In genomic region chr2:98478861-98479770, GRCh38 we compare ENCODE assay signal across 10 cellular contexts. TPM values are rescaled to one million over a fixed set of nuclear protein-coding genes. Genes with fewer than 3 reads are reported as not detected.
DNase-seq lines count a peak whose midpoint lies in the region; ATAC-seq and FAIRE-seq lines count a peak whose summit lies in the region.
"Had no signal": no experiment of that assay in that cellular context is flagged by ENCODE, and none has a peak within 500 bp of the region (broad histone marks: within the 10 kb centered on the region; RNA-seq: fewer than 3 reads in every experiment).

No MANE protein-coding gene starts in this region.

- peak overlapping the region; percentile 67 to 90 (median 81) for H3K4me2 ChIP-seq in BLaER1 treated with 17β-estradiol and CSF1 and Interleukin-3, amounts not matched to agents 10 nM and 100 nM

- POLR2A ChIA-PET in activated CD4-positive, alpha-beta memory T cell treated with anti-CD3 and anti-CD28 coated beads, Interleukin-2, amount 10 ng/mL, durations not matched to agents 7 days and 5 days (lab: Charles Lee) = interaction anchor here (0.8 to 16.5 kb wide), 10 partner anchors 8 to 185 kb away, joined by 3 to 500 read pairs (median 4); no protein-coding TSS in a partner anchor

- CTCF ChIA-PET in activated CD4-positive, alpha-beta memory T cell treated with anti-CD3 and anti-CD28 coated beads, Interleukin-2, amount 10 ng/mL, durations not matched to agents 7 days and 5 days (lab: Charles Lee) = interaction anchor here (0.6 to 6.9 kb wide), 12 partner anchors 8 to 40 kb away, joined by 3 to 56 read pairs (median 4); no protein-coding TSS in a partner anchor

- peaks cover 100% of the 10 kb centered on the region for H3K4me1 Mint-ChIP-seq in activated CD4-positive, alpha-beta memory T cell treated with anti-CD3 and anti-CD28 coated beads, Interleukin-2, amount 10 ng/mL, durations not matched to agents 7 days and 5 days
- H3K4me1 Mint-ChIP-seq in immature natural killer cell = peaks cover 97 to 100% of the 10 kb centered on the region in 2 donors

- no peak overlapping the region for H3K4me3 ChIP-seq in BLaER1 treated with 17β-estradiol and CSF1 and Interleukin-3, amounts not matched to agents 10 nM and 100 nM

- H3K27ac Mint-ChIP-seq in activated CD4-positive, alpha-beta memory T cell treated with anti-CD3 and anti-CD28 coated beads, Interleukin-2, amount 10 ng/mL, durations not matched to agents 7 days and 5 days = peak overlapping the region; percentile 95
- peak overlapping the region; percentile 82 to 94 (median 87) for H3K27ac Mint-ChIP-seq in immature natural killer cell

- in situ Hi-C loops in KBM-7 (cut with MboI; ENCODE audit: low pct_unique_long_range_greater_than_20kb, low sequenced_read_pairs) = no loop called here

- no peak for FAIRE-seq in frontal cortex (lab: Jason Lieb, UNC)
- FAIRE-seq: HTR-8/SVneo had no signal

- peaks cover 34% of the 10 kb centered on the region for H3K36me3 Mint-ChIP-seq in activated CD4-positive, alpha-beta memory T cell treated with anti-CD3 and anti-CD28 coated beads, Interleukin-2, amount 10 ng/mL, durations not matched to agents 7 days and 5 days (ENCODE audit: low read depth)
- no peaks in the 10 kb centered on the region for H3K36me3 Mint-ChIP-seq in immature natural killer cell

- H4K20me1 ChIP-seq in BLaER1 treated with 17β-estradiol and CSF1 and Interleukin-3, amounts not matched to agents 10 nM and 100 nM = peaks cover 74 to 100% (median 93%) of the 10 kb centered on the region in 11 experiments

- peaks cover 50 to 91% (median 82%) of the 10 kb centered on the region in 10 experiments for H3K4me1 ChIP-seq in BLaER1 treated with 17β-estradiol and CSF1 and Interleukin-3, amounts not matched to agents 10 nM and 100 nM

- H3K9me3 ChIP-seq in BLaER1 treated with 17β-estradiol and CSF1 and Interleukin-3, amounts not matched to agents 10 nM and 100 nM (replicated peaks in 1 of 11) = no peaks in the 10 kb centered on the region

- ATAC-seq in GM21529 (IDR thresholded peaks at IDR 0.05; ENCODE audit: unreplicated experiment) (no peak), HG03432 (IDR thresholded peaks at IDR 0.05; ENCODE audit: unreplicated experiment) (no peak)

- peak; percentile 37 for DNase-seq in KBM-7
- DNase-seq in activated CD4-positive, alpha-beta memory T cell treated with anti-CD3 and anti-CD28 coated beads, Interleukin-2, amount 10 ng/mL, durations not matched to agents 7 days and 5 days = peak; percentile 55
- DNase-seq in immature natural killer cell = no peak
- DNase-seq in NCI-H1105 (lab: John Stamatoyannopoulos, UW) = no peak
- no peak for DNase-seq in frontal cortex (ENCODE audit: low spot score in 2 of 2)
- DNase-seq: amniotic stem cell had no signal

- peak overlapping the region in 4 of 11 experiments; percentile 0 to 38 (median 2); a peak in 2 of 22 replicates for H3K27ac ChIP-seq in BLaER1 treated with 17β-estradiol and CSF1 and Interleukin-3, amounts not matched to agents 10 nM and 100 nM

- no peaks in the 10 kb centered on the region for H3K9me3 Mint-ChIP-seq in activated CD4-positive, alpha-beta memory T cell treated with anti-CD3 and anti-CD28 coated beads, Interleukin-2, amount 10 ng/mL, durations not matched to agents 7 days and 5 days
- H3K9me3 Mint-ChIP-seq in immature natural killer cell = no peaks in the 10 kb centered on the region

- H3K36me3 ChIP-seq in BLaER1 treated with 17β-estradiol and CSF1 and Interleukin-3, amounts not matched to agents 10 nM and 100 nM = 0 out of 22 replicates have a peak, but pooled peaks cover 0 to 3% (median 0%) of the 10 kb centered on the region in 11 experiments

- peak overlapping the region in 6 of 11 experiments; percentile 21 to 49 (median 42); a peak in 7 of 22 replicates for H3K9ac ChIP-seq in BLaER1 treated with 17β-estradiol and CSF1 and Interleukin-3, amounts not matched to agents 10 nM and 100 nM

- H3K27me3 Mint-ChIP-seq in activated CD4-positive, alpha-beta memory T cell treated with anti-CD3 and anti-CD28 coated beads, Interleukin-2, amount 10 ng/mL, durations not matched to agents 7 days and 5 days = no peaks in the 10 kb centered on the region
- peaks cover 2 to 7% (median 4%) of the 10 kb centered on the region in 3 donors for H3K27me3 Mint-ChIP-seq in immature natural killer cell (ENCODE audit: low read depth in 3 of 3)

- H3K4me3 Mint-ChIP-seq in activated CD4-positive, alpha-beta memory T cell treated with anti-CD3 and anti-CD28 coated beads, Interleukin-2, amount 10 ng/mL, durations not matched to agents 7 days and 5 days = peak overlapping the region; percentile 18
- peak overlapping the region; percentile 62 to 76 (median 74) for H3K4me3 Mint-ChIP-seq in immature natural killer cell

- H3K27me3 ChIP-seq in BLaER1 treated with 17β-estradiol and CSF1 and Interleukin-3, amounts not matched to agents 10 nM and 100 nM = no peaks in the 10 kb centered on the region

RNA-seq across cellular contexts. Expression of gene INPP4A, which starts 34.5 kb away (rescaled TPM):
- total RNA-seq in activated CD4-positive, alpha-beta memory T cell treated with anti-CD3 and anti-CD28 coated beads, Interleukin-2, amount 10 ng/mL, durations not matched to agents 7 days and 5 days = 100 to 1,000 TPM; 123 to 127 TPM
- 100 to 1,000 TPM in 1 of 3 donors, 10 to 100 TPM in 2; 34.1 to 101 (median 35.0) TPM for polyA plus RNA-seq in immature natural killer cell
- 73.0 TPM for total RNA-seq in frontal cortex

Comparison
In these comparisons a context has a peak if more than half of its experiments do, and no peak if none do; other contexts are left out.
1. DNase-seq: peak in KBM-7 (single experiment) and activated CD4-positive, alpha-beta memory T cell treated with anti-CD3 and anti-CD28 coated beads, Interleukin-2, amount 10 ng/mL, durations not matched to agents 7 days and 5 days (single experiment); none in immature natural killer cell (0 of 3), NCI-H1105 (single experiment) and frontal cortex (0 of 2).